Comparison of ENCODE assay signal across 9 cellular contexts in genomic region chrX:120380699-120381098, GRCh38. TPM values are rescaled to one million over a fixed set of nuclear protein-coding genes. Genes with fewer than 3 reads are reported as not detected.
DNase-seq lines count a peak whose midpoint lies in the region; ATAC-seq, FAIRE-seq and TF ChIP-seq lines count a peak whose summit lies in the region.
"Had no signal": no experiment of that assay in that cellular context is flagged by ENCODE, and none has a peak within 500 bp of the region (broad histone marks: within the 10 kb centered on the region; RNA-seq: fewer than 3 reads in every experiment).

No MANE protein-coding gene starts in this region.

- BruUV-seq in Panc1 (replicated peaks; lab: Mats Ljungman, UMichigan), result no TSS peak

- peaks cover 6% of the 10 kb centered on the region; the same call in 1 of the 2 replicates for H3K27me3 ChIP-seq in Panc1 (ENCODE audit: control insufficient read depth, insufficient read depth, low read length)
- no peaks in the 10 kb centered on the region for H3K27me3 ChIP-seq in gastroesophageal sphincter

- H3K9me3 ChIP-seq in Panc1 (ENCODE audit: control insufficient read depth, insufficient read depth, low read depth, low read length) (no peaks in the 10 kb centered on the region), gastroesophageal sphincter (no peaks in the 10 kb centered on the region)
- H3K9me3 ChIP-seq: pancreas had no signal

- CTCF ChIA-PET in Panc1 (lab: Charles Lee), result interaction anchor here (0.7 kb wide), 1 partner anchor 43 kb away, joined by 3 read pairs; no protein-coding TSS in a partner anchor

- intact Hi-C loops in Panc1 (cut with micrococcal nuclease; ENCODE audit: unreplicated experiment), result loop anchor here (5.0 kb wide), 1 partner anchor 72 kb away; no protein-coding TSS in a partner anchor

- H3K36me3 ChIP-seq in Panc1 (ENCODE audit: control insufficient read depth, insufficient read depth, low read length) (no peaks in the 10 kb centered on the region), gastroesophageal sphincter (no peaks in the 10 kb centered on the region)
- H3K36me3 ChIP-seq: pancreas had no signal

- H3K4me1 ChIP-seq in Panc1 (ENCODE audit: control insufficient read depth, insufficient read depth, low read length) (no peaks in the 10 kb centered on the region), gastroesophageal sphincter (no peaks in the 10 kb centered on the region)
- H3K4me1 ChIP-seq: pancreas had no signal

- TF ChIP-seq POLR2A in gastroesophageal sphincter (IDR thresholded peaks at IDR 0.05), result no peak

- FAIRE-seq in urothelium cell line (lab: Jason Lieb, UNC) (no peak), HTR-8/SVneo (lab: Jason Lieb, UNC) (no peak)
- FAIRE-seq: pancreas had no signal

- TF ChIP-seq CTCF in Panc1 (IDR thresholded peaks at IDR 0.05) (peak; percentile 55), epithelial cell of esophagus (IDR thresholded peaks at IDR 0.05; ENCODE audit: insufficient read depth, low read depth, low read length, missing control alignments) (peak; percentile 57), gastroesophageal sphincter (IDR thresholded peaks at IDR 0.05) (peak in 1 of 4 experiments; percentile 20)

- DNase-seq in NCI-H1105 treated with DMSO at 0.1 percent for 48 hours (lab: John Stamatoyannopoulos, UW) (peak; percentile 4), NCI-H1105 (lab: John Stamatoyannopoulos, UW) (no peak), Panc1 (ENCODE audit: low read depth, low spot score) (no peak), epithelial cell of esophagus (ENCODE audit: low read depth) (peak; percentile 46), urothelium cell line (ENCODE audit: low spot score) (peak; percentile 3), HTR-8/SVneo (ENCODE audit: insufficient read length, low spot score) (no peak)
- DNase-seq: pancreas had no signal

- ATAC-seq in HG02763 (IDR thresholded peaks at IDR 0.05; ENCODE audit: unreplicated experiment) (peak; percentile 56), Panc1 (peak; percentile 68; the same call in 1 of the 2 replicates), gastroesophageal sphincter (no peak)

- POLR2A ChIA-PET in Panc1 (lab: Charles Lee), result no interaction called here

- in situ Hi-C loops in Panc1 (cut with HindIII; ENCODE audit: low pct_unique_long_range_greater_than_20kb, low sequenced_read_pairs), result no loop called here

- no peak for TF ChIP-seq EP300 in gastroesophageal sphincter (IDR thresholded peaks at IDR 0.05)

- no peak overlapping the region for H3K27ac ChIP-seq in Panc1 (ENCODE audit: low read length)
- H3K27ac ChIP-seq in gastroesophageal sphincter, result no peak overlapping the region
- H3K27ac ChIP-seq: pancreas had no signal

- 27% methylated on average over 3 of the region's 3 CpGs; no CpG with 5 or more reads in 1 of the 2 donors for WGBS in gastroesophageal sphincter (ENCODE audit: low coverage in 1 of 2), 2 donors

- H3K4me3 ChIP-seq in Panc1 (ENCODE audit: low read depth in 2 of 2, low read length in 2 of 2), result no peak overlapping the region
- no peak overlapping the region for H3K4me3 ChIP-seq in epithelial cell of esophagus (ENCODE audit: low read length)
- no peak overlapping the region for H3K4me3 ChIP-seq in gastroesophageal sphincter
- H3K4me3 ChIP-seq: pancreas had no signal

RNA-seq across cellular contexts. Expression of gene ATP1B4, which starts 18.8 kb away (rescaled TPM):
- total RNA-seq in Panc1 (2021; ENCODE audit: unreplicated experiment) (not detected), gastroesophageal sphincter (not detected)
- polyA plus RNA-seq in Panc1 (2012; ENCODE audit: insufficient read length), result not detected
- total RNA-seq: pancreas had no signal
- polyA plus RNA-seq: pancreas had no signal

Comparison
In these comparisons a context has a peak if more than half of its experiments do, and no peak if none do; other contexts are left out.
1. DNase-seq: peak in NCI-H1105 treated with DMSO at 0.1 percent for 48 hours (single experiment), epithelial cell of esophagus (single experiment) and urothelium cell line (single experiment); none in NCI-H1105 (single experiment), Panc1 (single experiment) and HTR-8/SVneo (single experiment).